In genomic region chr9:124040935-124041816, GRCh38 we compare ENCODE assay signal across 1 cellular context.
TF ChIP-seq lines count a peak whose summit lies in the region.

No MANE protein-coding gene starts in this region.

TF ChIP-seq in GM12878, 131 proteins besides CTCF, POLR2A, EP300 and RAD21 (continued from another document and continues in another):
- peak; percentile 87 for TF ChIP-seq ZNF592 (IDR thresholded peaks at IDR 0.05)
- no peak for TF ChIP-seq ZBTB11 (CRISPR knock-in tag; IDR thresholded peaks at IDR 0.05)
- peak; percentile 76 for TF ChIP-seq YY1 (IDR thresholded peaks at IDR 0.05; ENCODE audit: low read depth, low read length)
- peak; percentile 77 for TF ChIP-seq LARP7 (IDR thresholded peaks at IDR 0.05)
- TF ChIP-seq POU2F2 (IDR thresholded peaks at IDR 0.05; ENCODE audit: borderline replicate concordance, low read depth, low read length): 0 out of 3 replicates have a peak, but pooled peaks have one; percentile 36
- TF ChIP-seq EZH2 (IDR thresholded peaks at IDR 0.05; ENCODE audit: borderline replicate concordance, control insufficient read depth, low read depth, low read length): no peak
- no peak for TF ChIP-seq MXI1 (IDR thresholded peaks at IDR 0.05; ENCODE audit: low read depth, low read length)
- TF ChIP-seq BCLAF1 (IDR thresholded peaks at IDR 0.05): no peak
- peak; percentile 90 for TF ChIP-seq MEF2B (IDR thresholded peaks at IDR 0.05; ENCODE audit: partially characterized antibody, poor library complexity, severe bottlenecking)
- TF ChIP-seq SREBF2 (IDR thresholded peaks at IDR 0.05; ENCODE audit: low read length): no peak
- no peak for TF ChIP-seq TARDBP (IDR thresholded peaks at IDR 0.05; ENCODE audit: borderline replicate concordance)
- no peak for TF ChIP-seq CUX1 (IDR thresholded peaks at IDR 0.05; ENCODE audit: insufficient replicate concordance, low read depth, low read length)
- TF ChIP-seq BHLHE40 (IDR thresholded peaks at IDR 0.05; ENCODE audit: borderline replicate concordance in 1 of 2, low read depth in 2 of 2, low read length in 1 of 2): peak; percentile 34 to 54; a peak in 2 of 4 replicates
- no peak for TF ChIP-seq ESRRA (IDR thresholded peaks at IDR 0.05; ENCODE audit: low read length)
- no peak for TF ChIP-seq WRNIP1 (IDR thresholded peaks at IDR 0.05; ENCODE audit: borderline replicate concordance, low read depth, low read length)
- TF ChIP-seq ZNF207 (IDR thresholded peaks at IDR 0.05; ENCODE audit: borderline replicate concordance): peak; percentile 29; the same call in 1 of the 2 replicates
- no peak for TF ChIP-seq STAT1 (conservative IDR thresholded peaks at IDR 0.05)
- no peak for TF ChIP-seq JUNB (IDR thresholded peaks at IDR 0.05)
- no peak for TF ChIP-seq MYC (IDR thresholded peaks at IDR 0.05; ENCODE audit: insufficient read depth, insufficient read length, insufficient replicate concordance, low read length, severe bottlenecking)
- TF ChIP-seq BACH1 (IDR thresholded peaks at IDR 0.05; ENCODE audit: borderline replicate concordance): peak; percentile 53
- TF ChIP-seq NR2F1 (conservative IDR thresholded peaks at IDR 0.05): peak; percentile 66
- TF ChIP-seq DPF2 (IDR thresholded peaks at IDR 0.05): peak; percentile 68
- TF ChIP-seq ATF3 (IDR thresholded peaks at IDR 0.05; ENCODE audit: borderline replicate concordance, extremely low read depth, low read depth, low read length): 0 out of 2 replicates have a peak, but pooled peaks have one; percentile 17
- peak; percentile 91; the same call in 1 of the 2 replicates for TF ChIP-seq SMARCA5 (IDR thresholded peaks at IDR 0.05)
- peak; percentile 75 for TF ChIP-seq SPI1 (IDR thresholded peaks at IDR 0.05; ENCODE audit: borderline replicate concordance, insufficient read depth, low read depth, low read length)
- TF ChIP-seq USF1 (IDR thresholded peaks at IDR 0.05; ENCODE audit: borderline replicate concordance, extremely low read length, insufficient read depth, low read depth, low read length): peak; percentile 7
- peak; percentile 78; the same call in 1 of the 2 replicates for TF ChIP-seq RB1 (IDR thresholded peaks at IDR 0.05; ENCODE audit: borderline replicate concordance)
- TF ChIP-seq RBBP5 (conservative IDR thresholded peaks at IDR 0.05): no peak
- no peak for TF ChIP-seq E4F1 (IDR thresholded peaks at IDR 0.05; ENCODE audit: borderline replicate concordance, partially characterized antibody)
- peak; percentile 64; the same call in 1 of the 2 replicates for TF ChIP-seq HDGF (IDR thresholded peaks at IDR 0.05)
- 0 out of 2 replicates have a peak, but pooled peaks have one; percentile 44 for TF ChIP-seq NKRF (conservative IDR thresholded peaks at IDR 0.05)
- TF ChIP-seq BCL3 (IDR thresholded peaks at IDR 0.05; ENCODE audit: borderline replicate concordance, insufficient read depth, low read depth, low read length, poor library complexity, severe bottlenecking): no peak
